ENCODE assay signal across 1 cellular context in the genomic region with DNA sequence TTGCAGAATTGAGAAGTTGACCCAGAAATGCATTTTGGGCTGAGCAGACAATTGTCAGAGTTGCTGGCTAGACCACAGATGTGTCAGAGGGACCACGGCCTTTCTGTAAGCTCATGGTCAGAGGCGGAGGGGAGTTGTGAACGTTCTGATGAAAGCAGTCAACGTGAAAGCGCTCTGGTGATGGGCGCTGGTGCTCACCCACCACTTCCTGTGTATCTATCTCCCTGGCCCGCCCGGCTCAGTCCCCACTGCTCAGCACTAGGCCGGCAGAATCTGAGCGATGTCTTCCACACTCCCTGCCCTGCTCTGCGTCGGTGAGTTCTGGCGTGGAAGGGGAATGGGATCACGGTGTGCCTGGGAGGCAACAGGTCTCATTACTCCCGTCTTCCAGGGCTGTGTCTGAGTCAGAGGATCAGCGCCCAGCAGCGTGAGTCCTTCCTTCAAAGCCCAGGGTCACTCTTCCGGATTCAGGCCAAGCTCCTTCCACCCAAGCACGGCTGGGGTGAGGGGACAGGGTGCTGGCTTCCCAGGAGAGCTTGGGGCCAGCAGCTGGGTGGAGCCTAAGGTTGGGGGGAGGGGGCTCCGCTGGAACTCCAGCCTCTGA.
A peak's percentile ranks its signal among the peaks of the same experiment; 100 is the strongest.
TF ChIP-seq lines count a peak whose summit lies in the region.

A gene with protein sequence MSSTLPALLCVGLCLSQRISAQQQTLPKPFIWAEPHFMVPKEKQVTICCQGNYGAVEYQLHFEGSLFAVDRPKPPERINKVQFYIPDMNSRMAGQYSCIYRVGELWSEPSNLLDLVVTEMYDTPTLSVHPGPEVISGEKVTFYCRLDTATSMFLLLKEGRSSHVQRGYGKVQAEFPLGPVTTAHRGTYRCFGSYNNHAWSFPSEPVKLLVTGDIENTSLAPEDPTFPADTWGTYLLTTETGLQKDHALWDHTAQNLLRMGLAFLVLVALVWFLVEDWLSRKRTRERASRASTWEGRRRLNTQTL (plus strand): TSS at position 241 of the 604 bp plus-strand sequence. CDS start 40 bp downstream, at position 281.

TF ChIP-seq in K562, 482 proteins besides CTCF, POLR2A, EP300 and RAD21 (continued from another document and continues in another):
- TF ChIP-seq BRCA1 (IDR thresholded peaks at IDR 0.05) (no peak), BRCA1 (CRISPR knock-in tag; IDR thresholded peaks at IDR 0.05) (no peak), ZNF589 (CRISPR knock-in tag; IDR thresholded peaks at IDR 0.05; ENCODE audit: low read depth) (peak; percentile 44; the same call in 1 of the 2 replicates), ZNF253 (CRISPR knock-in tag; conservative IDR thresholded peaks at IDR 0.05) (no peak), ZEB2 (IDR thresholded peaks at IDR 0.05) (no peak), NFIX (CRISPR knock-in tag; IDR thresholded peaks at IDR 0.05; ENCODE audit: low read depth) (no peak), NUFIP1 (IDR thresholded peaks at IDR 0.05; ENCODE audit: partially characterized antibody) (no peak), ZNF3 (CRISPR knock-in tag; IDR thresholded peaks at IDR 0.05) (no peak), PTTG1 (tag; IDR thresholded peaks at IDR 0.05; ENCODE audit: low read depth) (no peak), NBN (IDR thresholded peaks at IDR 0.05; ENCODE audit: low read depth) (no peak), PRPF4 (IDR thresholded peaks at IDR 0.05; ENCODE audit: insufficient read depth, low read depth, low read length, poor library complexity, severe bottlenecking) (no peak), EZH2 (IDR thresholded peaks at IDR 0.05; ENCODE audit: borderline replicate concordance, low read depth, low read length) (no peak), PRMT5 (CRISPR knock-in tag; IDR thresholded peaks at IDR 0.05) (no peak), RBM14 (IDR thresholded peaks at IDR 0.05; ENCODE audit: borderline replicate concordance, insufficient read depth, low read depth, low read length) (no peak), ZBED1 (IDR thresholded peaks at IDR 0.05) (no peak), ZNF133 (CRISPR knock-in tag; IDR thresholded peaks at IDR 0.05) (no peak), ZNF263 (CRISPR knock-in tag; IDR thresholded peaks at IDR 0.05; ENCODE audit: borderline replicate concordance) (no peak), PHF20 (IDR thresholded peaks at IDR 0.05; ENCODE audit: partially characterized antibody) (peak; percentile 74), SRF (CRISPR knock-in tag; IDR thresholded peaks at IDR 0.05) (no peak), DIDO1 (tag; IDR thresholded peaks at IDR 0.05; ENCODE audit: low read depth) (no peak), ZNF354B (CRISPR knock-in tag; IDR thresholded peaks at IDR 0.05) (no peak), ZNF583 (CRISPR knock-in tag; IDR thresholded peaks at IDR 0.05) (no peak; the same call in 1 of the 2 replicates), ZNF146 (CRISPR knock-in tag; IDR thresholded peaks at IDR 0.05; ENCODE audit: unreplicated experiment) (no peak), RB1 (IDR thresholded peaks at IDR 0.05; ENCODE audit: low read depth) (no peak), XRCC4 (IDR thresholded peaks at IDR 0.05; ENCODE audit: extremely low read depth, insufficient read depth, insufficient read length) (no peak), STAT5B (CRISPR knock-in tag; IDR thresholded peaks at IDR 0.05) (no peak), OTX1 (CRISPR knock-in tag; IDR thresholded peaks at IDR 0.05) (no peak), HDAC3 (IDR thresholded peaks at IDR 0.05; ENCODE audit: borderline replicate concordance, partially characterized antibody) (no peak), NR1H2 (CRISPR knock-in tag; IDR thresholded peaks at IDR 0.05) (no peak), ZNF282 (CRISPR knock-in tag; IDR thresholded peaks at IDR 0.05) (no peak), ZKSCAN3 (CRISPR knock-in tag; IDR thresholded peaks at IDR 0.05) (no peak)
- TF ChIP-seq, protein P1, sequence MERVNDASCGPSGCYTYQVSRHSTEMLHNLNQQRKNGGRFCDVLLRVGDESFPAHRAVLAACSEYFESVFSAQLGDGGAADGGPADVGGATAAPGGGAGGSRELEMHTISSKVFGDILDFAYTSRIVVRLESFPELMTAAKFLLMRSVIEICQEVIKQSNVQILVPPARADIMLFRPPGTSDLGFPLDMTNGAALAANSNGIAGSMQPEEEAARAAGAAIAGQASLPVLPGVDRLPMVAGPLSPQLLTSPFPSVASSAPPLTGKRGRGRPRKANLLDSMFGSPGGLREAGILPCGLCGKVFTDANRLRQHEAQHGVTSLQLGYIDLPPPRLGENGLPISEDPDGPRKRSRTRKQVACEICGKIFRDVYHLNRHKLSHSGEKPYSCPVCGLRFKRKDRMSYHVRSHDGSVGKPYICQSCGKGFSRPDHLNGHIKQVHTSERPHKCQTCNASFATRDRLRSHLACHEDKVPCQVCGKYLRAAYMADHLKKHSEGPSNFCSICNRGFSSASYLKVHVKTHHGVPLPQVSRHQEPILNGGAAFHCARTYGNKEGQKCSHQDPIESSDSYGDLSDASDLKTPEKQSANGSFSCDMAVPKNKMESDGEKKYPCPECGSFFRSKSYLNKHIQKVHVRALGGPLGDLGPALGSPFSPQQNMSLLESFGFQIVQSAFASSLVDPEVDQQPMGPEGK (CRISPR knock-in tag; IDR thresholded peaks at IDR 0.05; ENCODE audit: borderline replicate concordance): no peak
- TF ChIP-seq, protein P2, sequence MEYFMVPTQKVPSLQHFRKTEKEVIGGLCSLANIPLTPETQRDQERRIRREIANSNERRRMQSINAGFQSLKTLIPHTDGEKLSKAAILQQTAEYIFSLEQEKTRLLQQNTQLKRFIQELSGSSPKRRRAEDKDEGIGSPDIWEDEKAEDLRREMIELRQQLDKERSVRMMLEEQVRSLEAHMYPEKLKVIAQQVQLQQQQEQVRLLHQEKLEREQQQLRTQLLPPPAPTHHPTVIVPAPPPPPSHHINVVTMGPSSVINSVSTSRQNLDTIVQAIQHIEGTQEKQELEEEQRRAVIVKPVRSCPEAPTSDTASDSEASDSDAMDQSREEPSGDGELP (CRISPR knock-in tag; IDR thresholded peaks at IDR 0.05; ENCODE audit: borderline replicate concordance): no peak
- TF ChIP-seq, protein P3, sequence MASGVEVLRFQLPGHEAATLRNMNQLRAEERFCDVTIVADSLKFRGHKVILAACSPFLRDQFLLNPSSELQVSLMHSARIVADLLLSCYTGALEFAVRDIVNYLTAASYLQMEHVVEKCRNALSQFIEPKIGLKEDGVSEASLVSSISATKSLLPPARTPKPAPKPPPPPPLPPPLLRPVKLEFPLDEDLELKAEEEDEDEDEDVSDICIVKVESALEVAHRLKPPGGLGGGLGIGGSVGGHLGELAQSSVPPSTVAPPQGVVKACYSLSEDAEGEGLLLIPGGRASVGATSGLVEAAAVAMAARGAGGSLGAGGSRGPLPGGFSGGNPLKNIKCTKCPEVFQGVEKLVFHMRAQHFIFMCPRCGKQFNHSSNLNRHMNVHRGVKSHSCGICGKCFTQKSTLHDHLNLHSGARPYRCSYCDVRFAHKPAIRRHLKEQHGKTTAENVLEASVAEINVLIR (CRISPR knock-in tag; IDR thresholded peaks at IDR 0.05): no peak
- TF ChIP-seq, protein P4, sequence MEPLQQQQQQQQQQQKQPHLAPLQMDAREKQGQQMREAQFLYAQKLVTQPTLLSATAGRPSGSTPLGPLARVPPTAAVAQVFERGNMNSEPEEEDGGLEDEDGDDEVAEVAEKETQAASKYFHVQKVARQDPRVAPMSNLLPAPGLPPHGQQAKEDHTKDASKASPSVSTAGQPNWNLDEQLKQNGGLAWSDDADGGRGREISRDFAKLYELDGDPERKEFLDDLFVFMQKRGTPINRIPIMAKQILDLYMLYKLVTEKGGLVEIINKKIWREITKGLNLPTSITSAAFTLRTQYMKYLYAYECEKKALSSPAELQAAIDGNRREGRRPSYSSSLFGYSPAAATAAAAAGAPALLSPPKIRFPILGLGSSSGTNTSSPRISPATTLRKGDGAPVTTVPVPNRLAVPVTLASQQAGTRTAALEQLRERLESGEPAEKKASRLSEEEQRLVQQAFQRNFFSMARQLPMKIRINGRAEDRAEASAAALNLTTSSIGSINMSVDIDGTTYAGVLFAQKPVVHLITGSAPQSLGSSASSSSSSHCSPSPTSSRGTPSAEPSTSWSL (CRISPR knock-in tag; IDR thresholded peaks at IDR 0.05; ENCODE audit: borderline replicate concordance): no peak
- TF ChIP-seq, protein P5, sequence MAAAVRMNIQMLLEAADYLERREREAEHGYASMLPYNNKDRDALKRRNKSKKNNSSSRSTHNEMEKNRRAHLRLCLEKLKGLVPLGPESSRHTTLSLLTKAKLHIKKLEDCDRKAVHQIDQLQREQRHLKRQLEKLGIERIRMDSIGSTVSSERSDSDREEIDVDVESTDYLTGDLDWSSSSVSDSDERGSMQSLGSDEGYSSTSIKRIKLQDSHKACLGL (CRISPR knock-in tag; IDR thresholded peaks at IDR 0.05; ENCODE audit: borderline replicate concordance, poor library complexity, severe bottlenecking): no peak
- TF ChIP-seq, protein P6, sequence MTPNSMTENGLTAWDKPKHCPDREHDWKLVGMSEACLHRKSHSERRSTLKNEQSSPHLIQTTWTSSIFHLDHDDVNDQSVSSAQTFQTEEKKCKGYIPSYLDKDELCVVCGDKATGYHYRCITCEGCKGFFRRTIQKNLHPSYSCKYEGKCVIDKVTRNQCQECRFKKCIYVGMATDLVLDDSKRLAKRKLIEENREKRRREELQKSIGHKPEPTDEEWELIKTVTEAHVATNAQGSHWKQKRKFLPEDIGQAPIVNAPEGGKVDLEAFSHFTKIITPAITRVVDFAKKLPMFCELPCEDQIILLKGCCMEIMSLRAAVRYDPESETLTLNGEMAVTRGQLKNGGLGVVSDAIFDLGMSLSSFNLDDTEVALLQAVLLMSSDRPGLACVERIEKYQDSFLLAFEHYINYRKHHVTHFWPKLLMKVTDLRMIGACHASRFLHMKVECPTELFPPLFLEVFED (CRISPR knock-in tag; conservative IDR thresholded peaks at IDR 0.05): no peak
- TF ChIP-seq, protein P7, sequence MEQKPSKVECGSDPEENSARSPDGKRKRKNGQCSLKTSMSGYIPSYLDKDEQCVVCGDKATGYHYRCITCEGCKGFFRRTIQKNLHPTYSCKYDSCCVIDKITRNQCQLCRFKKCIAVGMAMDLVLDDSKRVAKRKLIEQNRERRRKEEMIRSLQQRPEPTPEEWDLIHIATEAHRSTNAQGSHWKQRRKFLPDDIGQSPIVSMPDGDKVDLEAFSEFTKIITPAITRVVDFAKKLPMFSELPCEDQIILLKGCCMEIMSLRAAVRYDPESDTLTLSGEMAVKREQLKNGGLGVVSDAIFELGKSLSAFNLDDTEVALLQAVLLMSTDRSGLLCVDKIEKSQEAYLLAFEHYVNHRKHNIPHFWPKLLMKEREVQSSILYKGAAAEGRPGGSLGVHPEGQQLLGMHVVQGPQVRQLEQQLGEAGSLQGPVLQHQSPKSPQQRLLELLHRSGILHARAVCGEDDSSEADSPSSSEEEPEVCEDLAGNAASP (IDR thresholded peaks at IDR 0.05): no peak
- TF ChIP-seq, protein P8, sequence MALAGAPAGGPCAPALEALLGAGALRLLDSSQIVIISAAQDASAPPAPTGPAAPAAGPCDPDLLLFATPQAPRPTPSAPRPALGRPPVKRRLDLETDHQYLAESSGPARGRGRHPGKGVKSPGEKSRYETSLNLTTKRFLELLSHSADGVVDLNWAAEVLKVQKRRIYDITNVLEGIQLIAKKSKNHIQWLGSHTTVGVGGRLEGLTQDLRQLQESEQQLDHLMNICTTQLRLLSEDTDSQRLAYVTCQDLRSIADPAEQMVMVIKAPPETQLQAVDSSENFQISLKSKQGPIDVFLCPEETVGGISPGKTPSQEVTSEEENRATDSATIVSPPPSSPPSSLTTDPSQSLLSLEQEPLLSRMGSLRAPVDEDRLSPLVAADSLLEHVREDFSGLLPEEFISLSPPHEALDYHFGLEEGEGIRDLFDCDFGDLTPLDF (CRISPR knock-in tag; IDR thresholded peaks at IDR 0.05): no peak
- TF ChIP-seq, protein P9, sequence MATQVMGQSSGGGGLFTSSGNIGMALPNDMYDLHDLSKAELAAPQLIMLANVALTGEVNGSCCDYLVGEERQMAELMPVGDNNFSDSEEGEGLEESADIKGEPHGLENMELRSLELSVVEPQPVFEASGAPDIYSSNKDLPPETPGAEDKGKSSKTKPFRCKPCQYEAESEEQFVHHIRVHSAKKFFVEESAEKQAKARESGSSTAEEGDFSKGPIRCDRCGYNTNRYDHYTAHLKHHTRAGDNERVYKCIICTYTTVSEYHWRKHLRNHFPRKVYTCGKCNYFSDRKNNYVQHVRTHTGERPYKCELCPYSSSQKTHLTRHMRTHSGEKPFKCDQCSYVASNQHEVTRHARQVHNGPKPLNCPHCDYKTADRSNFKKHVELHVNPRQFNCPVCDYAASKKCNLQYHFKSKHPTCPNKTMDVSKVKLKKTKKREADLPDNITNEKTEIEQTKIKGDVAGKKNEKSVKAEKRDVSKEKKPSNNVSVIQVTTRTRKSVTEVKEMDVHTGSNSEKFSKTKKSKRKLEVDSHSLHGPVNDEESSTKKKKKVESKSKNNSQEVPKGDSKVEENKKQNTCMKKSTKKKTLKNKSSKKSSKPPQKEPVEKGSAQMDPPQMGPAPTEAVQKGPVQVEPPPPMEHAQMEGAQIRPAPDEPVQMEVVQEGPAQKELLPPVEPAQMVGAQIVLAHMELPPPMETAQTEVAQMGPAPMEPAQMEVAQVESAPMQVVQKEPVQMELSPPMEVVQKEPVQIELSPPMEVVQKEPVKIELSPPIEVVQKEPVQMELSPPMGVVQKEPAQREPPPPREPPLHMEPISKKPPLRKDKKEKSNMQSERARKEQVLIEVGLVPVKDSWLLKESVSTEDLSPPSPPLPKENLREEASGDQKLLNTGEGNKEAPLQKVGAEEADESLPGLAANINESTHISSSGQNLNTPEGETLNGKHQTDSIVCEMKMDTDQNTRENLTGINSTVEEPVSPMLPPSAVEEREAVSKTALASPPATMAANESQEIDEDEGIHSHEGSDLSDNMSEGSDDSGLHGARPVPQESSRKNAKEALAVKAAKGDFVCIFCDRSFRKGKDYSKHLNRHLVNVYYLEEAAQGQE (CRISPR knock-in tag; IDR thresholded peaks at IDR 0.05; ENCODE audit: low read depth): no peak
- TF ChIP-seq, protein P10, sequence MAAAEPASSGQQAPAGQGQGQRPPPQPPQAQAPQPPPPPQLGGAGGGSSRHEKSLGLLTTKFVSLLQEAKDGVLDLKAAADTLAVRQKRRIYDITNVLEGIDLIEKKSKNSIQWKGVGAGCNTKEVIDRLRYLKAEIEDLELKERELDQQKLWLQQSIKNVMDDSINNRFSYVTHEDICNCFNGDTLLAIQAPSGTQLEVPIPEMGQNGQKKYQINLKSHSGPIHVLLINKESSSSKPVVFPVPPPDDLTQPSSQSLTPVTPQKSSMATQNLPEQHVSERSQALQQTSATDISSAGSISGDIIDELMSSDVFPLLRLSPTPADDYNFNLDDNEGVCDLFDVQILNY (CRISPR knock-in tag; IDR thresholded peaks at IDR 0.05): no peak
- TF ChIP-seq, protein P11, sequence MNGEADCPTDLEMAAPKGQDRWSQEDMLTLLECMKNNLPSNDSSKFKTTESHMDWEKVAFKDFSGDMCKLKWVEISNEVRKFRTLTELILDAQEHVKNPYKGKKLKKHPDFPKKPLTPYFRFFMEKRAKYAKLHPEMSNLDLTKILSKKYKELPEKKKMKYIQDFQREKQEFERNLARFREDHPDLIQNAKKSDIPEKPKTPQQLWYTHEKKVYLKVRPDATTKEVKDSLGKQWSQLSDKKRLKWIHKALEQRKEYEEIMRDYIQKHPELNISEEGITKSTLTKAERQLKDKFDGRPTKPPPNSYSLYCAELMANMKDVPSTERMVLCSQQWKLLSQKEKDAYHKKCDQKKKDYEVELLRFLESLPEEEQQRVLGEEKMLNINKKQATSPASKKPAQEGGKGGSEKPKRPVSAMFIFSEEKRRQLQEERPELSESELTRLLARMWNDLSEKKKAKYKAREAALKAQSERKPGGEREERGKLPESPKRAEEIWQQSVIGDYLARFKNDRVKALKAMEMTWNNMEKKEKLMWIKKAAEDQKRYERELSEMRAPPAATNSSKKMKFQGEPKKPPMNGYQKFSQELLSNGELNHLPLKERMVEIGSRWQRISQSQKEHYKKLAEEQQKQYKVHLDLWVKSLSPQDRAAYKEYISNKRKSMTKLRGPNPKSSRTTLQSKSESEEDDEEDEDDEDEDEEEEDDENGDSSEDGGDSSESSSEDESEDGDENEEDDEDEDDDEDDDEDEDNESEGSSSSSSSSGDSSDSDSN (IDR thresholded peaks at IDR 0.05; ENCODE audit: borderline replicate concordance in 1 of 2, low read depth in 2 of 2, low read length in 2 of 2): no peak
